In genomic region chr17:66272699-66273390, GRCh38 we compare ENCODE assay signal across 15 cellular contexts. TPM values are rescaled to one million over a fixed set of nuclear protein-coding genes. Genes with fewer than 3 reads are reported as not detected.
A peak's percentile ranks its signal among the peaks of the same experiment; 100 is the strongest.
DNase-seq lines count a peak whose midpoint lies in the region; TF ChIP-seq lines count a peak whose summit lies in the region.
"Had no signal": no experiment of that assay in that cellular context is flagged by ENCODE, and none has a peak within 500 bp of the region (broad histone marks: within the 10 kb centered on the region; RNA-seq: fewer than 3 reads in every experiment).

No MANE protein-coding gene starts in this region.

- in situ Hi-C loops in ACHN (cut with HindIII; ENCODE audit: low pct_ligation_motif_present, low pct_unique_long_range_greater_than_20kb, low sequenced_read_pairs) (no loop called here), astrocyte of the cerebellum (cut with HindIII; ENCODE audit: low sequenced_read_pairs) (no loop called here)

- no peak overlapping the region for H3K4me3 ChIP-seq in astrocyte of the cerebellum (ENCODE audit: low read depth, low read length)
- no peak overlapping the region for H3K4me3 ChIP-seq in H7 (ENCODE audit: insufficient read depth, low read depth, low read length)

- DNase-seq in ACHN (peak; percentile 85), HS-5 (ENCODE audit: low read depth) (peak; percentile 87), astrocyte of the cerebellum (ENCODE audit: low read depth) (peak; percentile 48), kidney tubule cell (ENCODE audit: low spot score) (peak; percentile 90), COLO829 (ENCODE audit: low spot score) (no peak), H7 (no peak), NCI-H187 (lab: John Stamatoyannopoulos, UW) (no peak), C1 segment of cervical spinal cord (lab: John Stamatoyannopoulos, UW) (no peak)
- DNase-seq: activated CD8-positive, alpha-beta memory T cell treated with anti-CD3 and anti-CD28 coated beads, Interleukin-2, amount 50 U/mL, for 4 hours; CD4-positive, alpha-beta memory T cell; midbrain; NCI-H510A treated with DMSO at 0.1 percent for 48 hours; small intestine; stimulated activated CD8-positive, alpha-beta memory T cell treated with anti-CD3 and anti-CD28 coated beads, Interleukin-4, amount 100 ng/mL, for 48 hours had no signal

- TF ChIP-seq CTCF in astrocyte of the cerebellum (IDR thresholded peaks at IDR 0.05; ENCODE audit: low read depth, low read length, missing control alignments) = no peak

- no peaks in the 10 kb centered on the region for H3K36me3 ChIP-seq in H7 (replicated peaks; ENCODE audit: control insufficient read depth, insufficient read depth, low read length)

- H3K27me3 ChIP-seq in H7 (ENCODE audit: control insufficient read depth, insufficient read depth, low read length) = no peaks in the 10 kb centered on the region

RNA-seq across cellular contexts. Expression of gene PRKCA, which starts 29.6 kb away (rescaled TPM):
- total RNA-seq in H7 (2014; rRNA removed; shearing (Covaris generic)) = 10.0 and 10.3 TPM in 2 replicates

RNA-seq across cellular contexts. Expression of gene APOH, which starts 43.6 kb away (rescaled TPM):
- total RNA-seq in H7 (2014; rRNA removed; shearing (Covaris generic)) = not detected in 2 replicates
- total RNA-seq: CD4-positive, alpha-beta memory T cell; T-helper 2 cell treated with Interferon-gamma antibody and Interleukin-4, amounts not matched to agents 100 ng/mL and 5 ng/mL, for 36 hours had no signal

Comparison
In these comparisons a context has a peak if more than half of its experiments do, and no peak if none do; other contexts are left out.
1. DNase-seq: peak in ACHN (single experiment), HS-5 (single experiment), astrocyte of the cerebellum (single experiment) and kidney tubule cell (single experiment); none in COLO829 (single experiment), H7 (single experiment), NCI-H187 (0 of 2) and C1 segment of cervical spinal cord (0 of 14).